ENCODE assay signal across 8 cellular contexts in genomic region chr11:67266424-67267187, GRCh38. TPM values are rescaled to one million over a fixed set of nuclear protein-coding genes. Genes with fewer than 3 reads are reported as not detected.
DNase-seq lines count a peak whose midpoint lies in the region; TF ChIP-seq lines count a peak whose summit lies in the region.

Gene GRK2 (plus strand): TSS chr11:67266473. CDS start chr11:67266700, 227 bp downstream.

- H3K9me3 ChIP-seq in endocrine pancreas (ENCODE audit: control insufficient read depth, low read length) = no peaks in the 10 kb centered on the region
- H3K9me3 ChIP-seq in mesodermal cell (ENCODE audit: control insufficient read depth, low read length) = no peaks in the 10 kb centered on the region
- no peaks in the 10 kb centered on the region for H3K9me3 ChIP-seq in transverse colon

- H3K36me3 Mint-ChIP-seq in IgD-negative memory B cell = peaks cover 8% of the 10 kb centered on the region

- peak within 1 kb of the TSS; percentile 93 to 97 (median 96) for H3K4me3 Mint-ChIP-seq in IgD-negative memory B cell

- no peak for TF ChIP-seq POLR2A in transverse colon (IDR thresholded peaks at IDR 0.05)

- H3K9ac ChIP-seq in endocrine pancreas (ENCODE audit: control insufficient read depth, insufficient read depth, low read length) = peak within 1 kb of the TSS; percentile 84

- no peaks in the 10 kb centered on the region for H3K9me3 Mint-ChIP-seq in IgD-negative memory B cell

- peaks cover 32 to 47% (median 43%) of the 10 kb centered on the region in 3 donors for H3K4me1 Mint-ChIP-seq in IgD-negative memory B cell

- no peak within 1 kb of the TSS for H3K27ac ChIP-seq in mesodermal cell (ENCODE audit: low read depth, low read length, severe bottlenecking)
- peak within 1 kb of the TSS; percentile 95 to 98 (median 97) for H3K27ac ChIP-seq in transverse colon

- intact Hi-C loops in transverse colon (cut with DNase I; ENCODE audit: low total_unique reads) = loop anchor here (2.0 kb wide), 1 partner anchor 50 kb away; no protein-coding TSS in a partner anchor

- H3K36me3 ChIP-seq in endocrine pancreas (ENCODE audit: control insufficient read depth, insufficient read depth, low read length) = no peaks in the 10 kb centered on the region
- peaks cover 15% of the 10 kb centered on the region for H3K36me3 ChIP-seq in mesodermal cell (ENCODE audit: control insufficient read depth, insufficient read depth, low read length)
- no peaks in the 10 kb centered on the region for H3K36me3 ChIP-seq in transverse colon

- in situ Hi-C loops in transverse colon (cut with MboI; ENCODE audit: low pct_ligation_motif_present in 1 of 4, low pct_unique_long_range_greater_than_20kb in 1 of 4, low sequenced_read_pairs in 3 of 4) = loop anchor here in 2 of 4 donors (5.0 to 25.0 kb wide), 2 partner anchors 51 to 121 kb away; partner anchors contain the start of gene RAD9A (in 1 of the 2)

- no peak for TF ChIP-seq EP300 in transverse colon (IDR thresholded peaks at IDR 0.05; ENCODE audit: low read depth)

- no peaks in the 10 kb centered on the region for H3K27me3 ChIP-seq in endocrine pancreas (ENCODE audit: control insufficient read depth, insufficient read depth, low read length)
- no peaks in the 10 kb centered on the region for H3K27me3 ChIP-seq in transverse colon

- H3K27me3 Mint-ChIP-seq in IgD-negative memory B cell = peaks cover 10% of the 10 kb centered on the region

- peak; percentile 63 for DNase-seq in stimulated activated CD4-positive, alpha-beta T cell treated with anti-CD3 and anti-CD28 coated beads, Interleukin-15, amount 100 ng/mL, for 24 hours
- no peak for DNase-seq in stimulated activated CD4-positive, alpha-beta T cell treated with anti-CD3 and anti-CD28 coated beads, Interleukin-2, amount 100 ng/mL, for 48 hours
- peak in 3 of 5 donors; percentile 41 to 56 (median 55) for DNase-seq in T-helper 1 cell
- DNase-seq in transverse colon = no peak
- DNase-seq in Ammon's horn (ENCODE audit: low spot score) = no peak

- peak within 1 kb of the TSS; percentile 95 to 100 (median 97) for H3K27ac Mint-ChIP-seq in IgD-negative memory B cell

- H3K4me3 ChIP-seq in endocrine pancreas (ENCODE audit: control insufficient read depth, insufficient read depth, low read length) (peak within 1 kb of the TSS; percentile 54), mesodermal cell (ENCODE audit: extremely low read depth, insufficient read depth, low read length, poor library complexity, severe bottlenecking) (peak within 1 kb of the TSS; percentile 88), transverse colon (peak within 1 kb of the TSS; percentile 95 to 99 (median 98))

- no peaks in the 10 kb centered on the region for H3K4me1 ChIP-seq in endocrine pancreas (ENCODE audit: control insufficient read depth, insufficient read depth, low read length)
- peaks cover 38% of the 10 kb centered on the region for H3K4me1 ChIP-seq in mesodermal cell (ENCODE audit: control insufficient read depth, insufficient read depth, low read length, poor library complexity, severe bottlenecking)
- H3K4me1 ChIP-seq in transverse colon = peaks cover 45 to 70% (median 63%) of the 10 kb centered on the region in 4 donors

- no peak for TF ChIP-seq CTCF in transverse colon (IDR thresholded peaks at IDR 0.05)

- 0 to 1% methylated on average over 62 to 88 of the region's 110 CpGs for WGBS in mesodermal cell (ENCODE audit: insufficient coverage in 2 of 2), 2 experiments
- WGBS in transverse colon (ENCODE audit: low coverage in 1 of 2), 2 donors = 0% methylated on average over 42 of the region's 110 CpGs; no CpG with 5 or more reads in 1 of the 2 donors

RNA-seq across cellular contexts. Expression of gene GRK2, which starts in this region (rescaled TPM):
- 26.2 TPM for polyA plus RNA-seq in IgD-negative memory B cell
- 46.3 TPM for polyA plus RNA-seq in mesodermal cell (2013, experiment 1 of 2)
- 36.4 TPM for polyA plus RNA-seq in mesodermal cell (2013, experiment 2 of 2)
- 100 to 1,000 TPM; 104 to 294 (median 160) TPM for total RNA-seq in transverse colon

Comparison
In these comparisons a context has a peak if more than half of its experiments do, and no peak if none do; other contexts are left out.
1. DNase-seq: peak in stimulated activated CD4-positive, alpha-beta T cell treated with anti-CD3 and anti-CD28 coated beads, Interleukin-15, amount 100 ng/mL, for 24 hours (single experiment) and T-helper 1 cell (3 of 5); none in stimulated activated CD4-positive, alpha-beta T cell treated with anti-CD3 and anti-CD28 coated beads, Interleukin-2, amount 100 ng/mL, for 48 hours (0 of 2), transverse colon (single experiment) and Ammon's horn (single experiment).
2. Peak in every context shown above with its lines, with median percentiles within 50 percentile points of each other: H3K4me3 ChIP-seq.